10 cellular contexts compared by ENCODE assay signal in genomic region chr19:6586726-6587092, GRCh38. TPM values are rescaled to one million over a fixed set of nuclear protein-coding genes. Genes with fewer than 3 reads are reported as not detected.
A peak's percentile ranks its signal among the peaks of the same experiment; 100 is the strongest.
DNase-seq lines count a peak whose midpoint lies in the region; ATAC-seq, FAIRE-seq and TF ChIP-seq lines count a peak whose summit lies in the region.
"Had no signal": no experiment of that assay in that cellular context is flagged by ENCODE, and none has a peak within 500 bp of the region (broad histone marks: within the 10 kb centered on the region; RNA-seq: fewer than 3 reads in every experiment).

No MANE protein-coding gene starts in this region.

- peak; percentile 5 for TF ChIP-seq POLR2A in GM10847 (IDR thresholded peaks at IDR 0.05; ENCODE audit: extremely low read depth, insufficient read length)

- no peaks in the 10 kb centered on the region for H3K36me3 ChIP-seq in A673 (ENCODE audit: insufficient read depth, low read length, poor library complexity, severe bottlenecking)

- H3K36me3 Mint-ChIP-seq in activated CD8-positive, alpha-beta T cell treated with anti-CD3 and anti-CD28 coated beads for 36 hours (ENCODE audit: low read depth), result peaks cover 15% of the 10 kb centered on the region
- H3K36me3 Mint-ChIP-seq in immature natural killer cell, result peaks cover 0 to 4% (median 4%) of the 10 kb centered on the region in 3 donors

- BruUV-seq in A673 (replicated peaks; lab: Mats Ljungman, UMichigan), result no TSS peak

- H3K4me3 ChIP-seq in A673 (ENCODE audit: low read depth, low read length, poor library complexity, severe bottlenecking), result peak overlapping the region; percentile 36

- CTCF ChIA-PET in A673 (lab: Charles Lee), result no interaction called here
- CTCF ChIA-PET in activated CD8-positive, alpha-beta T cell treated with anti-CD3 and anti-CD28 coated beads for 36 hours (lab: Charles Lee), result interaction anchor here (0.7 to 2.0 kb wide), 3 partner anchors 16 to 34 kb away, joined by 3 to 8 read pairs (median 4); no protein-coding TSS in a partner anchor

- H3K27ac Mint-ChIP-seq in activated CD8-positive, alpha-beta T cell treated with anti-CD3 and anti-CD28 coated beads for 36 hours, result no peak overlapping the region
- no peak overlapping the region for H3K27ac Mint-ChIP-seq in immature natural killer cell

- no peak for FAIRE-seq in urothelium cell line (lab: Jason Lieb, UNC)

- H3K9me3 ChIP-seq in A673 (ENCODE audit: low read depth, low read length, poor library complexity, severe bottlenecking), result no peaks in the 10 kb centered on the region

- POLR2A ChIA-PET in A673 (lab: Charles Lee; ENCODE audit: low non-redundant PET), result no interaction called here
- POLR2A ChIA-PET in activated CD8-positive, alpha-beta T cell treated with anti-CD3 and anti-CD28 coated beads for 36 hours (lab: Charles Lee), result no interaction called here

- DNase-seq in A673 (ENCODE audit: low spot score), result no peak
- no peak for DNase-seq in activated CD8-positive, alpha-beta T cell treated with anti-CD3 and anti-CD28 coated beads for 36 hours
- no peak for DNase-seq in immature natural killer cell
- DNase-seq in ureter (ENCODE audit: low spot score), result no peak
- no peak for DNase-seq in urothelium cell line (ENCODE audit: low spot score)
- DNase-seq in OCI-M2 (lab: John Stamatoyannopoulos, UW; ENCODE audit: unreplicated experiment), result no peak
- DNase-seq: substantia nigra had no signal

- no peak overlapping the region for H3K27ac ChIP-seq in A673 (ENCODE audit: low read depth, low read length, poor library complexity, severe bottlenecking)

- ATAC-seq in activated CD8-positive, alpha-beta T cell treated with anti-CD3 and anti-CD28 coated beads for 36 hours, result no peak
- ATAC-seq in HG03135 (IDR thresholded peaks at IDR 0.05; ENCODE audit: unreplicated experiment), result no peak

- intact Hi-C loops in A673 (cut with micrococcal nuclease; ENCODE audit: unreplicated experiment), result no loop called here
- intact Hi-C loops in activated CD8-positive, alpha-beta T cell treated with anti-CD3 and anti-CD28 coated beads for 36 hours (cut with micrococcal nuclease), result no loop called here

- TF ChIP-seq CTCF in A673 (conservative IDR thresholded peaks at IDR 0.05; ENCODE audit: low read depth, low read length), result no peak
- TF ChIP-seq CTCF in activated CD8-positive, alpha-beta T cell treated with anti-CD3 and anti-CD28 coated beads for 36 hours (IDR thresholded peaks at IDR 0.05), result no peak

- H3K27me3 Mint-ChIP-seq in activated CD8-positive, alpha-beta T cell treated with anti-CD3 and anti-CD28 coated beads for 36 hours, result peaks cover 44% of the 10 kb centered on the region
- peaks cover 14 to 39% (median 20%) of the 10 kb centered on the region in 3 donors for H3K27me3 Mint-ChIP-seq in immature natural killer cell (ENCODE audit: low read depth in 3 of 3)

- H3K4me3 Mint-ChIP-seq in activated CD8-positive, alpha-beta T cell treated with anti-CD3 and anti-CD28 coated beads for 36 hours, result peak overlapping the region; percentile 79
- H3K4me3 Mint-ChIP-seq in immature natural killer cell, result peak overlapping the region in 4 of 5 donors; percentile 51 to 95 (median 67)

- peaks cover 14% of the 10 kb centered on the region for H3K27me3 ChIP-seq in A673 (replicated peaks; ENCODE audit: insufficient read depth, low read depth, low read length, poor library complexity)

- H3K9me3 Mint-ChIP-seq in activated CD8-positive, alpha-beta T cell treated with anti-CD3 and anti-CD28 coated beads for 36 hours, result no peaks in the 10 kb centered on the region
- H3K9me3 Mint-ChIP-seq in immature natural killer cell, result no peaks in the 10 kb centered on the region

- H3K4me1 ChIP-seq in A673 (ENCODE audit: insufficient read depth, low read length, poor library complexity, severe bottlenecking), result peaks cover 28% of the 10 kb centered on the region

- H3K4me1 Mint-ChIP-seq in activated CD8-positive, alpha-beta T cell treated with anti-CD3 and anti-CD28 coated beads for 36 hours (ENCODE audit: low read depth), result peaks cover 41% of the 10 kb centered on the region
- H3K4me1 Mint-ChIP-seq in immature natural killer cell, result peaks cover 35 to 38% of the 10 kb centered on the region in 2 donors

RNA-seq across cellular contexts. Expression of gene CD70, which starts 4.2 kb away (rescaled TPM):
- total RNA-seq in A673 (2021) (2.0 and 3.8 TPM in 2 replicates), ureter (not detected)
- total RNA-seq in activated CD8-positive, alpha-beta T cell treated with anti-CD3 and anti-CD28 coated beads for 36 hours, result 10 to 100 TPM; 24.6 to 26.2 TPM
- under 1 TPM in 2 of 3 donors, not detected in 1; 0.39 to 0.76 TPM for polyA plus RNA-seq in immature natural killer cell
- total RNA-seq: lower leg skin had no signal

RNA-seq across cellular contexts. Expression of gene TNFSF9, which starts 55.9 kb away (rescaled TPM):
- total RNA-seq in A673 (2021) (10.0 and 11.1 TPM in 2 replicates), ureter (0.75 TPM)
- total RNA-seq in activated CD8-positive, alpha-beta T cell treated with anti-CD3 and anti-CD28 coated beads for 36 hours, result 1 to 10 TPM; 3.0 to 3.1 TPM
- 10 to 100 TPM in 1 of 3 donors, 1 to 10 TPM in 2; 1.3 to 16.0 (median 5.9) TPM for polyA plus RNA-seq in immature natural killer cell
